10 cellular contexts compared by ENCODE assay signal in genomic region chr11:61964941-61965282, GRCh38. TPM values are rescaled to one million over a fixed set of nuclear protein-coding genes. Genes with fewer than 3 reads are reported as not detected.
DNase-seq lines count a peak whose midpoint lies in the region; ATAC-seq, FAIRE-seq and TF ChIP-seq lines count a peak whose summit lies in the region.
"Had no signal": no experiment of that assay in that cellular context is flagged by ENCODE, and none has a peak within 500 bp of the region (broad histone marks: within the 10 kb centered on the region; RNA-seq: fewer than 3 reads in every experiment).

No MANE protein-coding gene starts in this region.

- FAIRE-seq in HepG2 (lab: Jason Lieb, UNC): no peak
- FAIRE-seq: A204.1, H54 had no signal

- peaks cover 10 to 39% of the 10 kb centered on the region in 2 donors for H3K4me1 ChIP-seq in ascending aorta
- peaks cover 69% of the 10 kb centered on the region for H3K4me1 ChIP-seq in HepG2 (ENCODE audit: insufficient read depth, low read length)
- peaks cover 68% of the 10 kb centered on the region for H3K4me1 ChIP-seq in suprapubic skin

- POLR2A ChIA-PET in HepG2 (lab: Yijun Ruan, JAX): interaction anchor here (0.9 to 9.7 kb wide), 9 partner anchors 8 to 89 kb away, joined by 4 to 323 read pairs (median 10); no protein-coding TSS in a partner anchor

- intact Hi-C loops in ascending aorta (cut with DNase I): loop anchor here (5.0 kb wide), 2 partner anchors 117 to 173 kb away; partner anchors contain the start of genes FEN1 and TMEM258
- intact Hi-C loops in HepG2 (cut with micrococcal nuclease; ENCODE audit: unreplicated experiment): no loop called here

- in situ Hi-C loops in HepG2 (cut with HindIII; ENCODE audit: extremely low pct_ligation_motif_present, low pct_unique_long_range_greater_than_20kb): loop anchor here (5.0 kb wide), 1 partner anchor 37 kb away; no protein-coding TSS in a partner anchor

- TF ChIP-seq POLR2A in HepG2 (IDR thresholded peaks at IDR 0.05; ENCODE audit: insufficient read depth in 1 of 2, low read depth in 2 of 2, low read length in 2 of 2) (0 out of 4 replicates have a peak, but pooled peaks of 1 of the 2 experiments have one; percentile 13), suprapubic skin (IDR thresholded peaks at IDR 0.05) (no peak)

- ATAC-seq in HepG2: no peak
- ATAC-seq in GM19467 (IDR thresholded peaks at IDR 0.05; ENCODE audit: unreplicated experiment): no peak
- ATAC-seq in HG03378 (IDR thresholded peaks at IDR 0.05; ENCODE audit: unreplicated experiment): no peak

- peaks cover 41% of the 10 kb centered on the region for H4K20me1 ChIP-seq in HepG2 (ENCODE audit: insufficient read depth, low read length)

- no peaks in the 10 kb centered on the region for H3K27me3 Mint-ChIP-seq in T-helper 1 cell treated with Interleukin-12 subunit alpha and Interleukin-12 subunit beta and Interleukin-4 antibody, amounts not matched to agents 30 μg/mL and 1 μg/mL, for 36 hours (ENCODE audit: low read depth)

- H3K36me3 ChIP-seq in ascending aorta (peaks cover 11 to 28% of the 10 kb centered on the region in 2 donors), HepG2 (replicated peaks in 1 of 2; ENCODE audit: control insufficient read depth in 1 of 2, insufficient read depth in 2 of 2, low read length in 2 of 2) (peaks cover 5 to 23% of the 10 kb centered on the region in 2 experiments; a peak in 4 of 5 replicates), suprapubic skin (peaks cover 18% of the 10 kb centered on the region)

- peak overlapping the region; percentile 98 to 99 for H3K27ac ChIP-seq in ascending aorta
- no peak overlapping the region for H3K27ac ChIP-seq in HepG2 (ENCODE audit: extremely low read length, insufficient read depth, low read length)
- H3K27ac ChIP-seq in suprapubic skin: no peak overlapping the region

- CTCF ChIA-PET in HepG2 (lab: Yijun Ruan, JAX; ENCODE audit: low intra/inter-chr PET ratio, low total read pairs): no interaction called here

- H3K27me3 ChIP-seq in ascending aorta (no peaks in the 10 kb centered on the region), HepG2 (ENCODE audit: control insufficient read depth in 1 of 2, insufficient read depth in 2 of 2, low read length in 2 of 2) (no peaks in the 10 kb centered on the region; a peak in 1 of 5 replicates), suprapubic skin (no peaks in the 10 kb centered on the region)

- no peak for TF ChIP-seq RAD21 in HepG2 (CRISPR knock-in tag; IDR thresholded peaks at IDR 0.05)

- TF ChIP-seq EP300 in HepG2 (IDR thresholded peaks at IDR 0.05; ENCODE audit: low read depth in 2 of 2, low read length in 2 of 2) (no peak), HepG2 (CRISPR knock-in tag; IDR thresholded peaks at IDR 0.05; ENCODE audit: borderline replicate concordance) (no peak), suprapubic skin (IDR thresholded peaks at IDR 0.05) (no peak)

- H3K27ac Mint-ChIP-seq in T-helper 1 cell treated with Interleukin-12 subunit alpha and Interleukin-12 subunit beta and Interleukin-4 antibody, amounts not matched to agents 30 μg/mL and 1 μg/mL, for 36 hours: no peak overlapping the region

- H3K9me3 Mint-ChIP-seq in T-helper 1 cell treated with Interleukin-12 subunit alpha and Interleukin-12 subunit beta and Interleukin-4 antibody, amounts not matched to agents 30 μg/mL and 1 μg/mL, for 36 hours: no peaks in the 10 kb centered on the region

- H3K4me3 ChIP-seq in ascending aorta (peak overlapping the region; percentile 88 to 96), HepG2 (replicated peaks in 1 of 3; ENCODE audit: insufficient read depth in 1 of 3, low read depth in 2 of 3, low read length in 3 of 3) (peak overlapping the region; percentile 92 to 99 (median 96)), suprapubic skin (peak overlapping the region; percentile 76)

- BruUV-seq in HepG2 (replicated peaks; lab: Mats Ljungman, UMichigan): TSS peak; percentile 68

- peaks cover 38% of the 10 kb centered on the region for H3K4me1 Mint-ChIP-seq in T-helper 1 cell treated with Interleukin-12 subunit alpha and Interleukin-12 subunit beta and Interleukin-4 antibody, amounts not matched to agents 30 μg/mL and 1 μg/mL, for 36 hours (ENCODE audit: low read depth)

- no peak for TF ChIP-seq CTCF in ascending aorta (IDR thresholded peaks at IDR 0.05)
- TF ChIP-seq CTCF in HepG2 (CRISPR knock-in tag; IDR thresholded peaks at IDR 0.05): no peak
- no peak for TF ChIP-seq CTCF in suprapubic skin (IDR thresholded peaks at IDR 0.05)

- 59% methylated on average over 2 of the region's 2 CpGs for WGBS in HepG2 (ENCODE audit: low lambda C conversion rate)
- 50% methylated on average over 2 of the region's 2 CpGs for WGBS in suprapubic skin

- H3K9me3 ChIP-seq in ascending aorta (no peaks in the 10 kb centered on the region), HepG2 (ENCODE audit: low read length) (no peaks in the 10 kb centered on the region), suprapubic skin (no peaks in the 10 kb centered on the region)

- H3K79me2 ChIP-seq in HepG2 (ENCODE audit: insufficient read depth, low read length): peaks cover 38% of the 10 kb centered on the region

- H2AFZ ChIP-seq in HepG2 (ENCODE audit: low read length): no peak overlapping the region

- peaks cover 40% of the 10 kb centered on the region for H3K36me3 Mint-ChIP-seq in T-helper 1 cell treated with Interleukin-12 subunit alpha and Interleukin-12 subunit beta and Interleukin-4 antibody, amounts not matched to agents 30 μg/mL and 1 μg/mL, for 36 hours (ENCODE audit: low read depth)

- H3K9ac ChIP-seq in HepG2 (ENCODE audit: insufficient read depth, low read depth, low read length): peak overlapping the region; percentile 99

- H3K4me2 ChIP-seq in HepG2 (ENCODE audit: low read depth, low read length): peak overlapping the region; percentile 92

- DNase-seq in T-helper 1 cell (no peak), ascending aorta (ENCODE audit: low spot score in 2 of 2) (no peak), HepG2 (ENCODE audit: low spot score) (no peak), suprapubic skin (ENCODE audit: low spot score in 2 of 2) (no peak), NCI-H446 (lab: John Stamatoyannopoulos, UW) (no peak)

- H3K4me3 Mint-ChIP-seq in T-helper 1 cell treated with Interleukin-12 subunit alpha and Interleukin-12 subunit beta and Interleukin-4 antibody, amounts not matched to agents 30 μg/mL and 1 μg/mL, for 36 hours: peak overlapping the region; percentile 92

RNA-seq across cellular contexts. Expression of gene FTH1, which starts 2.5 kb away (rescaled TPM):
- total RNA-seq in ascending aorta (2,353 TPM), HepG2 (2016; rRNA removed; fragmentation: Illumina TruSeq; extraction: Trizol) (544 and 607 TPM in 2 replicates), suprapubic skin (1,000 to 10,000 TPM in 2 of 4 donors, 100 to 1,000 TPM in 2; 578 to 1,480 (median 967) TPM)
- total RNA-seq in HepG2 (2016; cell fraction: cytosol; rRNA removed; fragmentation: Illumina TruSeq; extraction: Trizol; ENCODE audit: low read depth): 3,105 and 3,667 TPM in 2 replicates
- total RNA-seq in HepG2 (2016; cell fraction: insoluble cytoplasmic fraction; rRNA removed; fragmentation: Illumina TruSeq; extraction: Trizol): 481 and 554 TPM in 2 replicates
- 4,411 and 4,459 TPM in 2 replicates for total RNA-seq in HepG2 (2016; cell fraction: membrane; rRNA removed; fragmentation: Illumina TruSeq; extraction: Trizol)
- 460 and 546 TPM in 2 replicates for total RNA-seq in HepG2 (2016; cell fraction: nucleus; rRNA removed; fragmentation: Illumina TruSeq; extraction: Trizol)
- polyA plus RNA-seq in HepG2 (2011; rRNA removed): 760 and 802 TPM in 2 replicates
- 904 and 962 TPM in 2 replicates for polyA plus RNA-seq in HepG2 (2011; cell fraction: cytosol; rRNA removed)
- 547 and 633 TPM in 2 replicates for polyA plus RNA-seq in HepG2 (2011; cell fraction: nucleus; rRNA removed)
- polyA plus RNA-seq in HepG2 (2012): 4,160 and 4,286 TPM in 2 replicates
- polyA plus RNA-seq in HepG2 (2016; cell fraction: cytosol; fragmentation: Illumina TruSeq; extraction: Trizol; ENCODE audit: low read depth): 74,852 and 83,301 TPM in 2 replicates
- 2,697 and 2,813 TPM in 2 replicates for polyA plus RNA-seq in HepG2 (2016; cell fraction: insoluble cytoplasmic fraction; fragmentation: Illumina TruSeq; extraction: Trizol; ENCODE audit: low read depth)
- polyA plus RNA-seq in HepG2 (2016; cell fraction: membrane; fragmentation: Illumina TruSeq; extraction: Trizol; ENCODE audit: low read depth): 37,583 and 39,786 TPM in 2 replicates
- polyA plus RNA-seq in HepG2 (2016; cell fraction: nucleus; fragmentation: Illumina TruSeq; extraction: Trizol; ENCODE audit: insufficient read depth, low read depth): 2,546 and 3,012 TPM in 2 replicates
- 361 and 877 TPM in 2 replicates for polyA minus RNA-seq in HepG2 (2011; rRNA and poly(A)+ RNA removed; ENCODE audit: low replicate concordance)
- polyA minus RNA-seq in HepG2 (2011; cell fraction: cytosol; rRNA and poly(A)+ RNA removed): 693 and 773 TPM in 2 replicates
- polyA minus RNA-seq in HepG2 (2011; cell fraction: nucleus; rRNA and poly(A)+ RNA removed): 191 and 263 TPM in 2 replicates

RNA-seq across cellular contexts. Expression of gene BEST1, which starts 14.8 kb away (rescaled TPM):
- total RNA-seq in ascending aorta: 30.9 TPM
- 0.09 TPM in 1 of 2 replicates, not detected in the other for total RNA-seq in HepG2 (2016; rRNA removed; fragmentation: Illumina TruSeq; extraction: Trizol)
- 0.09 and 0.10 TPM in 2 replicates for total RNA-seq in HepG2 (2016; cell fraction: cytosol; rRNA removed; fragmentation: Illumina TruSeq; extraction: Trizol; ENCODE audit: low read depth)
- 0.09 TPM in 1 of 2 replicates, not detected in the other for total RNA-seq in HepG2 (2016; cell fraction: insoluble cytoplasmic fraction; rRNA removed; fragmentation: Illumina TruSeq; extraction: Trizol)
- total RNA-seq in HepG2 (2016; cell fraction: membrane; rRNA removed; fragmentation: Illumina TruSeq; extraction: Trizol): 0.06 and 0.07 TPM in 2 replicates
- 0.13 and 0.16 TPM in 2 replicates for total RNA-seq in HepG2 (2016; cell fraction: nucleus; rRNA removed; fragmentation: Illumina TruSeq; extraction: Trizol)
- polyA plus RNA-seq in HepG2 (2011; rRNA removed): 0.65 and 2.3 TPM in 2 replicates
- 0.24 and 0.96 TPM in 2 replicates for polyA plus RNA-seq in HepG2 (2011; cell fraction: cytosol; rRNA removed)
- 2.9 and 8.0 TPM in 2 replicates for polyA plus RNA-seq in HepG2 (2011; cell fraction: nucleus; rRNA removed)
- polyA plus RNA-seq in HepG2 (2012): 1.1 and 1.9 TPM in 2 replicates
- 1.3 and 1.4 TPM in 2 replicates for polyA plus RNA-seq in HepG2 (2016; cell fraction: cytosol; fragmentation: Illumina TruSeq; extraction: Trizol; ENCODE audit: low read depth)
- 0.07 TPM in 1 of 2 replicates, not detected in the other for polyA plus RNA-seq in HepG2 (2016; cell fraction: insoluble cytoplasmic fraction; fragmentation: Illumina TruSeq; extraction: Trizol; ENCODE audit: low read depth)
- 0.37 and 0.43 TPM in 2 replicates for polyA plus RNA-seq in HepG2 (2016; cell fraction: membrane; fragmentation: Illumina TruSeq; extraction: Trizol; ENCODE audit: low read depth)
- polyA plus RNA-seq in HepG2 (2016; cell fraction: nucleus; fragmentation: Illumina TruSeq; extraction: Trizol; ENCODE audit: insufficient read depth, low read depth): not detected in 2 replicates
- polyA minus RNA-seq in HepG2 (2011; rRNA and poly(A)+ RNA removed; ENCODE audit: low replicate concordance): 0.28 and 1.6 TPM in 2 replicates
- polyA minus RNA-seq in HepG2 (2011; cell fraction: cytosol; rRNA and poly(A)+ RNA removed): 0.44 and 0.79 TPM in 2 replicates
- polyA minus RNA-seq in HepG2 (2011; cell fraction: nucleus; rRNA and poly(A)+ RNA removed): 1.7 and 6.0 TPM in 2 replicates
- total RNA-seq in suprapubic skin: 1 to 10 TPM; 1.5 to 4.1 (median 2.5) TPM

RNA-seq across cellular contexts. Expression of gene RAB3IL1, which starts 47.5 kb away (rescaled TPM):
- 23.2 TPM for total RNA-seq in ascending aorta
- 1.2 and 1.3 TPM in 2 replicates for total RNA-seq in HepG2 (2016; rRNA removed; fragmentation: Illumina TruSeq; extraction: Trizol)
- 0.61 and 2.5 TPM in 2 replicates for total RNA-seq in HepG2 (2016; cell fraction: cytosol; rRNA removed; fragmentation: Illumina TruSeq; extraction: Trizol; ENCODE audit: low read depth)
- 1.2 and 1.4 TPM in 2 replicates for total RNA-seq in HepG2 (2016; cell fraction: insoluble cytoplasmic fraction; rRNA removed; fragmentation: Illumina TruSeq; extraction: Trizol)
- 1.2 and 1.4 TPM in 2 replicates for total RNA-seq in HepG2 (2016; cell fraction: membrane; rRNA removed; fragmentation: Illumina TruSeq; extraction: Trizol)
- 0.72 and 0.84 TPM in 2 replicates for total RNA-seq in HepG2 (2016; cell fraction: nucleus; rRNA removed; fragmentation: Illumina TruSeq; extraction: Trizol)
- 2.0 and 2.2 TPM in 2 replicates for polyA plus RNA-seq in HepG2 (2011; rRNA removed)
- polyA plus RNA-seq in HepG2 (2011; cell fraction: cytosol; rRNA removed): 1.3 and 3.0 TPM in 2 replicates
- polyA plus RNA-seq in HepG2 (2011; cell fraction: nucleus; rRNA removed): 2.5 and 3.7 TPM in 2 replicates
- 1.4 and 2.3 TPM in 2 replicates for polyA plus RNA-seq in HepG2 (2012)
- 1.5 and 1.7 TPM in 2 replicates for polyA plus RNA-seq in HepG2 (2016; cell fraction: cytosol; fragmentation: Illumina TruSeq; extraction: Trizol; ENCODE audit: low read depth)
- polyA plus RNA-seq in HepG2 (2016; cell fraction: insoluble cytoplasmic fraction; fragmentation: Illumina TruSeq; extraction: Trizol; ENCODE audit: low read depth): 1.9 and 2.5 TPM in 2 replicates
- 1.9 and 2.3 TPM in 2 replicates for polyA plus RNA-seq in HepG2 (2016; cell fraction: membrane; fragmentation: Illumina TruSeq; extraction: Trizol; ENCODE audit: low read depth)
- 2.9 and 6.6 TPM in 2 replicates for polyA plus RNA-seq in HepG2 (2016; cell fraction: nucleus; fragmentation: Illumina TruSeq; extraction: Trizol; ENCODE audit: insufficient read depth, low read depth)
- 2.6 and 7.7 TPM in 2 replicates for polyA minus RNA-seq in HepG2 (2011; rRNA and poly(A)+ RNA removed; ENCODE audit: low replicate concordance)
- 2.8 and 11.9 TPM in 2 replicates for polyA minus RNA-seq in HepG2 (2011; cell fraction: cytosol; rRNA and poly(A)+ RNA removed)
- polyA minus RNA-seq in HepG2 (2011; cell fraction: nucleus; rRNA and poly(A)+ RNA removed): 1.1 and 1.3 TPM in 2 replicates
- total RNA-seq in suprapubic skin: 1 to 10 TPM; 2.6 to 8.9 (median 5.4) TPM

Comparison
In these comparisons a context has a peak if more than half of its experiments do, and no peak if none do; other contexts are left out.
1. H3K27ac ChIP-seq: peak in ascending aorta (2 of 2); none in HepG2 (single experiment) and suprapubic skin (single experiment).
2. Peak in every context shown above with its lines, with median percentiles within 50 percentile points of each other: H3K4me3 ChIP-seq.